ENCODE assay signal across 24 cellular contexts in genomic region chr16:25114121-25114520, GRCh38.
"Had no signal": no experiment of that assay in that cellular context is flagged by ENCODE, and none has a peak within 500 bp of the region (broad histone marks: within the 10 kb centered on the region; RNA-seq: fewer than 3 reads in every experiment).

No MANE protein-coding gene starts in this region.

- H3K9me3 ChIP-seq: lower lobe of right lung, ovary, right lobe of liver, stomach, upper lobe of left lung had no signal

- DNase-seq: activated B cell treated with CpG ODN at 0.5 μM for 24 hours; activated CD4-positive, alpha-beta T cell treated with anti-CD3 and anti-CD28 coated beads for 4 hours; activated CD8-positive, alpha-beta T cell treated with anti-CD3 and anti-CD28 coated beads for 36 hours; activated gamma-delta T cell; activated T-cell treated with anti-CD3 and anti-CD28 coated beads, Interleukin-2, amount 50 U/mL, for 4 hours; amygdala; dorsolateral prefrontal cortex; foreskin keratinocyte; glutamatergic neuron; hypothalamus; islet precursor cell; left colon; lower lobe of right lung; ovary; right lobe of liver; stimulated activated CD4-positive, alpha-beta T cell treated with anti-CD3 and anti-CD28 coated beads, Interleukin-4, amount 100 ng/mL, for 1 hour; stomach; T-helper 9 cell; upper lobe of left lung had no signal

- ATAC-seq: activated CD8-positive, alpha-beta T cell treated with anti-CD3 and anti-CD28 coated beads for 36 hours; activated T-cell treated with anti-CD3 and anti-CD28 coated beads, Interleukin-2, amount 50 U/mL, for 4 hours; foreskin keratinocyte; left colon; lower lobe of right lung; right lobe of liver; stimulated activated effector memory CD8-positive, alpha-beta T cell treated with anti-CD3 and anti-CD28 coated beads, Interleukin-12 subunit alpha, Interleukin-12 subunit beta, amount 100 ng/mL, for 72 hours had no signal

- H3K9me3 Mint-ChIP-seq: activated B cell treated with CpG ODN at 0.5 μM for 24 hours; activated CD8-positive, alpha-beta T cell treated with anti-CD3 and anti-CD28 coated beads for 36 hours; activated T-cell treated with anti-CD3 and anti-CD28 coated beads, Interleukin-2, amount 50 U/mL, for 4 hours; stimulated activated effector memory CD8-positive, alpha-beta T cell treated with anti-CD3 and anti-CD28 coated beads, Interleukin-12 subunit alpha, Interleukin-12 subunit beta, amount 100 ng/mL, for 72 hours had no signal

- H3K4me3 Mint-ChIP-seq: activated B cell treated with CpG ODN at 0.5 μM for 24 hours; activated CD8-positive, alpha-beta T cell treated with anti-CD3 and anti-CD28 coated beads for 36 hours; activated T-cell treated with anti-CD3 and anti-CD28 coated beads, Interleukin-2, amount 50 U/mL, for 4 hours; stimulated activated effector memory CD8-positive, alpha-beta T cell treated with anti-CD3 and anti-CD28 coated beads, Interleukin-12 subunit alpha, Interleukin-12 subunit beta, amount 100 ng/mL, for 72 hours had no signal

- H3K36me3 ChIP-seq: ovary, right lobe of liver had no signal

- H3K27ac ChIP-seq: dorsolateral prefrontal cortex, epithelial cell of prostate, foreskin keratinocyte, lower lobe of right lung, ovary, right lobe of liver, SK-N-MC, stomach, upper lobe of left lung had no signal

- H3K27ac Mint-ChIP-seq: activated B cell treated with CpG ODN at 0.5 μM for 24 hours; activated CD8-positive, alpha-beta T cell treated with anti-CD3 and anti-CD28 coated beads for 36 hours; activated naive CD8-positive, alpha-beta T cell; stimulated activated effector memory CD8-positive, alpha-beta T cell treated with anti-CD3 and anti-CD28 coated beads, Interleukin-12 subunit alpha, Interleukin-12 subunit beta, amount 100 ng/mL, for 72 hours had no signal

- H3K27me3 ChIP-seq: dorsolateral prefrontal cortex, foreskin keratinocyte, ovary, right lobe of liver, stomach, upper lobe of left lung had no signal

- H3K27me3 Mint-ChIP-seq: activated B cell treated with CpG ODN at 0.5 μM for 24 hours; activated CD8-positive, alpha-beta T cell treated with anti-CD3 and anti-CD28 coated beads for 36 hours; activated naive CD8-positive, alpha-beta T cell had no signal

- H3K4me2 ChIP-seq: smooth muscle cell had no signal

- H3K4me3 ChIP-seq: lower lobe of right lung, ovary, right lobe of liver, SK-N-MC, smooth muscle cell, stomach, upper lobe of left lung had no signal
